Comparison of ENCODE assay signal across 11 cellular contexts in the genomic region with DNA sequence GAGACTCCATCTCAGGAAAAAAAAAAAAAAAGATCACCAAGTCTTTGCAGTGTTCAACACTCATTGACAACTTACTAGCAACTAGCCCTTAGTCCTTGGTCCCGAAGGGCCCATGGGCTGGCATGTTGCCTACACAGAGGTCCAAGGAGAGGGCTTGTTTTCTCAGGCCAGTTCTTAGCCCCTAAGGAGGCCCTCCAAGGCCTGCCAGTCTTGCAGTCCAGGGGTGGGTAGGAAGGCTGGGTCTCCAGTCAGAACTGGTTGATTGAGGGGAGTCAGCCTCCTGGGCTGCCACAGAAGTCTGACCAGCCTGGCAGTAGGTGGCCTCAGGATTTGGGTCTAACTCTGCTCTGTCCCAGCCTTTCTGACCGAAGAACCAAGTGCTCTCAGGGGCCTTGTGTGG. TPM values are rescaled to one million over a fixed set of nuclear protein-coding genes. Genes with fewer than 3 reads are reported as not detected.
DNase-seq lines count a peak whose midpoint lies in the region; ATAC-seq and TF ChIP-seq lines count a peak whose summit lies in the region.
"Had no signal": no experiment of that assay in that cellular context is flagged by ENCODE, and none has a peak within 500 bp of the region (broad histone marks: within the 10 kb centered on the region; RNA-seq: fewer than 3 reads in every experiment).

No MANE protein-coding gene starts in this region.

- H3K4me1 Mint-ChIP-seq in Caco-2 (ENCODE audit: low read depth, unreplicated experiment) (peaks cover 29% of the 10 kb centered on the region), brain (peaks cover 69% of the 10 kb centered on the region)
- peaks cover 22% of the 10 kb centered on the region for H3K4me1 Mint-ChIP-seq in CD8-positive, alpha-beta T cell (ENCODE audit: low read depth)

- peak overlapping the region; percentile 41 for H3K4me2 ChIP-seq in skeletal muscle satellite cell (ENCODE audit: low read length)

- no peak overlapping the region for H3K27ac ChIP-seq in iPS-18a (ENCODE audit: low read length)
- H3K27ac ChIP-seq in CD8-positive, alpha-beta T cell (ENCODE audit: low read depth, low read length) = no peak overlapping the region
- H3K27ac ChIP-seq in WERI-Rb-1 = no peak overlapping the region
- H3K27ac ChIP-seq: epithelial cell of prostate had no signal

- no peak overlapping the region for H3K4me3 Mint-ChIP-seq in Caco-2 (ENCODE audit: unreplicated experiment)
- peak overlapping the region in 1 of 5 experiments; percentile 12 for H3K4me3 Mint-ChIP-seq in brain
- no peak overlapping the region for H3K4me3 Mint-ChIP-seq in CD8-positive, alpha-beta T cell
- H3K4me3 Mint-ChIP-seq: CD4-positive, CD25-positive, alpha-beta regulatory T cell had no signal

- H3K27me3 ChIP-seq in Caco-2 (replicated peaks; ENCODE audit: control insufficient read depth, insufficient read depth, low read length) (no peaks in the 10 kb centered on the region), iPS-18a (ENCODE audit: control insufficient read depth, insufficient read depth, low read length) (no peaks in the 10 kb centered on the region), skeletal muscle satellite cell (ENCODE audit: control insufficient read depth, insufficient read depth, low read length) (no peaks in the 10 kb centered on the region), WERI-Rb-1 (ENCODE audit: insufficient read depth, low read depth, severe bottlenecking) (no peaks in the 10 kb centered on the region)
- no peaks in the 10 kb centered on the region for H3K27me3 ChIP-seq in CD8-positive, alpha-beta T cell (ENCODE audit: insufficient read depth, low read length)

- H3K27me3 Mint-ChIP-seq in Caco-2 (ENCODE audit: insufficient read depth, unreplicated experiment) = no peaks in the 10 kb centered on the region
- no peaks in the 10 kb centered on the region for H3K27me3 Mint-ChIP-seq in brain
- H3K27me3 Mint-ChIP-seq in CD8-positive, alpha-beta T cell (ENCODE audit: low read depth) = no peaks in the 10 kb centered on the region
- H3K27me3 Mint-ChIP-seq: CD4-positive, CD25-positive, alpha-beta regulatory T cell had no signal

- H3K4me1 ChIP-seq in Caco-2 (peaks cover 57% of the 10 kb centered on the region), iPS-18a (ENCODE audit: control insufficient read depth, low read depth, low read length) (peaks cover 47% of the 10 kb centered on the region), skeletal muscle satellite cell (ENCODE audit: control insufficient read depth, insufficient read depth, low read length) (peaks cover 61% of the 10 kb centered on the region)
- peaks cover 27% of the 10 kb centered on the region for H3K4me1 ChIP-seq in CD8-positive, alpha-beta T cell (ENCODE audit: insufficient read depth, low read length)

- H3K9me3 Mint-ChIP-seq in Caco-2 (ENCODE audit: unreplicated experiment) (no peaks in the 10 kb centered on the region), brain (no peaks in the 10 kb centered on the region)
- H3K9me3 Mint-ChIP-seq in CD8-positive, alpha-beta T cell = no peaks in the 10 kb centered on the region
- H3K9me3 Mint-ChIP-seq: CD4-positive, CD25-positive, alpha-beta regulatory T cell had no signal

- H3K9ac ChIP-seq in iPS-18a (ENCODE audit: low read length) (peak overlapping the region; percentile 34), skeletal muscle satellite cell (ENCODE audit: low read depth, low read length) (peak overlapping the region; percentile 61)

- no TSS peak for BruUV-seq in Caco-2 (replicated peaks; lab: Mats Ljungman, UMichigan)

- intact Hi-C loops in Caco-2 (cut with micrococcal nuclease; ENCODE audit: unreplicated experiment) = no loop called here
- intact Hi-C loops in CD8-positive, alpha-beta T cell (cut with DNase I, micrococcal nuclease) = no loop called here

- H3K36me3 Mint-ChIP-seq in Caco-2 (ENCODE audit: insufficient read depth, unreplicated experiment) (peaks cover 45% of the 10 kb centered on the region), brain (peaks cover 30% of the 10 kb centered on the region)
- H3K36me3 Mint-ChIP-seq in CD8-positive, alpha-beta T cell = peaks cover 42% of the 10 kb centered on the region

- TF ChIP-seq CTCF in Caco-2 (IDR thresholded peaks at IDR 0.05; ENCODE audit: insufficient read depth in 1 of 2, low read depth in 1 of 2, low read length in 1 of 2, severe bottlenecking in 1 of 2, unreplicated experiment in 1 of 2) (no peak), brain (conservative IDR thresholded peaks at IDR 0.05) (no peak), WERI-Rb-1 (IDR thresholded peaks at IDR 0.05; ENCODE audit: low read depth, low read length) (no peak)
- no peak for TF ChIP-seq CTCF in CD8-positive, alpha-beta T cell (IDR thresholded peaks at IDR 0.05)

- DNase-seq in Caco-2 = no peak
- no peak for DNase-seq in NAMALWA (ENCODE audit: low spot score)
- no peak for DNase-seq in HCEC 1CT
- no peak for DNase-seq in CD8-positive, alpha-beta T cell
- DNase-seq in WERI-Rb-1 = no peak
- DNase-seq: CD4-positive, CD25-positive, alpha-beta regulatory T cell; NCI-H2171 had no signal

- H3K27ac Mint-ChIP-seq in Caco-2 (ENCODE audit: unreplicated experiment) (peak overlapping the region; percentile 93), brain (peak overlapping the region in 4 of 5 experiments; percentile 36 to 97 (median 69))
- H3K27ac Mint-ChIP-seq in CD8-positive, alpha-beta T cell = no peak overlapping the region
- H3K27ac Mint-ChIP-seq: CD4-positive, CD25-positive, alpha-beta regulatory T cell had no signal

- peaks cover 5% of the 10 kb centered on the region for H3K36me3 ChIP-seq in Caco-2 (ENCODE audit: control insufficient read depth, insufficient read depth, low read length)
- peaks cover 17% of the 10 kb centered on the region for H3K36me3 ChIP-seq in iPS-18a (ENCODE audit: control insufficient read depth, low read depth, low read length)
- peaks cover 24% of the 10 kb centered on the region for H3K36me3 ChIP-seq in skeletal muscle satellite cell (ENCODE audit: insufficient read depth, low read length)
- peaks cover 3% of the 10 kb centered on the region for H3K36me3 ChIP-seq in CD8-positive, alpha-beta T cell (ENCODE audit: insufficient read depth, low read length)
- peaks cover 40% of the 10 kb centered on the region for H3K36me3 ChIP-seq in WERI-Rb-1

- CTCF ChIA-PET in Caco-2 (lab: Charles Lee) = interaction anchor here (0.7 to 1.5 kb wide), 2 partner anchors 14 to 479 kb away, joined by 4 to 8 read pairs; no protein-coding TSS in a partner anchor
- CTCF ChIA-PET in CD8-positive, alpha-beta T cell (lab: Charles Lee) = interaction anchor here (1.3 to 2.0 kb wide), 3 partner anchors 14 to 29 kb away, joined by 3 to 9 read pairs (median 4); no protein-coding TSS in a partner anchor

- POLR2A ChIA-PET in Caco-2 (lab: Charles Lee) = interaction anchor here (1.3 kb wide), 1 partner anchor 33 kb away, joined by 11 read pairs; a partner anchor contains a TSS
- POLR2A ChIA-PET in CD8-positive, alpha-beta T cell (lab: Charles Lee) = interaction anchor here (0.8 kb wide), 2 partner anchors 463 to 481 kb away, joined by 3 read pairs; a partner anchor contains a TSS

- H3K4me3 ChIP-seq in Caco-2 (ENCODE audit: low read depth, low read length) (no peak overlapping the region), iPS-18a (ENCODE audit: low read length) (no peak overlapping the region), skeletal muscle satellite cell (ENCODE audit: low read length) (no peak overlapping the region), WERI-Rb-1 (ENCODE audit: low read depth, low read length) (no peak overlapping the region)
- H3K4me3 ChIP-seq in CD8-positive, alpha-beta T cell (ENCODE audit: low read depth, low read length) = no peak overlapping the region

- ATAC-seq in CD8-positive, alpha-beta T cell = no peak

- H3K9me3 ChIP-seq in Caco-2 = no peaks in the 10 kb centered on the region
- no peaks in the 10 kb centered on the region for H3K9me3 ChIP-seq in iPS-18a (ENCODE audit: control insufficient read depth, low read depth, low read length)
- no peaks in the 10 kb centered on the region for H3K9me3 ChIP-seq in skeletal muscle satellite cell (replicated peaks; ENCODE audit: low read length)
- H3K9me3 ChIP-seq in CD8-positive, alpha-beta T cell (ENCODE audit: low read length) = no peaks in the 10 kb centered on the region
- H3K9me3 ChIP-seq in WERI-Rb-1 (ENCODE audit: severe bottlenecking) = no peaks in the 10 kb centered on the region

RNA-seq across cellular contexts. Expression of a gene that starts 32.7 kb away (rescaled TPM):
- 3.9 and 4.1 TPM in 2 replicates for total RNA-seq in Caco-2 (2022)
- 9.6 TPM for polyA plus RNA-seq in brain (ENCODE audit: insufficient read depth, low read depth, low replicate concordance)
- total RNA-seq in skeletal muscle satellite cell (2012; rRNA removed) = 32.4 and 39.3 TPM in 2 replicates
- total RNA-seq in CD8-positive, alpha-beta T cell = 10 to 100 TPM; 21.7 to 25.1 TPM
- polyA plus RNA-seq: CD4-positive, CD25-positive, alpha-beta regulatory T cell had no signal

RNA-seq across cellular contexts. Expression of a gene that starts 34.1 kb away (rescaled TPM):
- total RNA-seq in Caco-2 (2022) = 100 and 107 TPM in 2 replicates
- polyA plus RNA-seq in brain (ENCODE audit: insufficient read depth, low read depth, low replicate concordance) = 334 TPM
- 55.5 and 60.7 TPM in 2 replicates for total RNA-seq in skeletal muscle satellite cell (2012; rRNA removed)
- 10 to 100 TPM; 24.7 to 26.8 TPM for total RNA-seq in CD8-positive, alpha-beta T cell

RNA-seq across cellular contexts. Expression of a gene that starts 34.7 kb away (rescaled TPM):
- total RNA-seq in Caco-2 (2022) = 16.2 and 20.7 TPM in 2 replicates
- 75.0 TPM for polyA plus RNA-seq in brain (ENCODE audit: insufficient read depth, low read depth, low replicate concordance)
- 48.7 and 58.3 TPM in 2 replicates for total RNA-seq in skeletal muscle satellite cell (2012; rRNA removed)
- total RNA-seq in CD8-positive, alpha-beta T cell = 1 to 10 TPM; 5.6 to 6.3 TPM
